18 cellular contexts compared by ENCODE assay signal in genomic region chr12:65871865-65872645, GRCh38. TPM values are rescaled to one million over a fixed set of nuclear protein-coding genes. Genes with fewer than 3 reads are reported as not detected.
"Had no signal": no experiment of that assay in that cellular context is flagged by ENCODE, and none has a peak within 500 bp of the region (broad histone marks: within the 10 kb centered on the region; RNA-seq: fewer than 3 reads in every experiment).

No MANE protein-coding gene starts in this region.

- DNase-seq: activated CD4-positive, alpha-beta memory T cell treated with anti-CD3 and anti-CD28 coated beads for 36 hours; activated effector memory CD4-positive, alpha-beta T cell treated with anti-CD3 and anti-CD28 coated beads, Interleukin-2, amount 50 U/mL, for 16 hours; activated T-cell treated with anti-CD3 and anti-CD28 coated beads, Interleukin-2, amount 50 U/mL, for 4 hours; amygdala; brain microvascular endothelial cell; cerebellar nuclear complex; effector memory CD4-positive, alpha-beta T cell; heart left ventricle; immature natural killer cell; ovary; stimulated activated CD4-positive, alpha-beta T cell treated with anti-CD3 and anti-CD28 coated beads, Interleukin-12 subunit alpha, Interleukin-12 subunit beta, amount 100 ng/mL, for 4 hours; stimulated activated CD4-positive, alpha-beta T cell treated with anti-CD3 and anti-CD28 coated beads, Interleukin-2, amount 100 ng/mL, for 24 hours; T1000; uterus had no signal

- H3K4me3 ChIP-seq: heart left ventricle, ovary, uterus had no signal

- H3K36me3 ChIP-seq: heart left ventricle, ovary, uterus had no signal

- H3K4me3 Mint-ChIP-seq: activated CD4-positive, alpha-beta memory T cell treated with anti-CD3 and anti-CD28 coated beads for 36 hours; activated naive CD8-positive, alpha-beta T cell; activated T-cell treated with anti-CD3 and anti-CD28 coated beads, Interleukin-2, amount 50 U/mL, for 4 hours; dendritic cell treated with granulocyte-macrophage colony-stimulating factor and Interleukin-4, amounts not matched to agents 40 ng/mL and 50 ng/mL, for 4 days; immature natural killer cell; neural crest cell had no signal

- H3K4me1 Mint-ChIP-seq: immature natural killer cell had no signal

- H3K9me3 ChIP-seq: heart left ventricle, ovary, uterus had no signal

- H3K9me3 Mint-ChIP-seq: activated CD4-positive, alpha-beta memory T cell treated with anti-CD3 and anti-CD28 coated beads for 36 hours; activated T-cell treated with anti-CD3 and anti-CD28 coated beads, Interleukin-2, amount 50 U/mL, for 4 hours; dendritic cell treated with granulocyte-macrophage colony-stimulating factor and Interleukin-4, amounts not matched to agents 40 ng/mL and 50 ng/mL, for 4 days; immature natural killer cell; neural crest cell had no signal

- H3K27me3 Mint-ChIP-seq: dendritic cell treated with granulocyte-macrophage colony-stimulating factor and Interleukin-4, amounts not matched to agents 40 ng/mL and 50 ng/mL, for 4 days had no signal

- H3K36me3 Mint-ChIP-seq: activated CD4-positive, alpha-beta memory T cell treated with anti-CD3 and anti-CD28 coated beads for 36 hours; activated naive CD8-positive, alpha-beta T cell; immature natural killer cell had no signal

- H3K27me3 ChIP-seq: brain microvascular endothelial cell, heart left ventricle, ovary, uterus had no signal

- H3K27ac ChIP-seq: brain microvascular endothelial cell, heart left ventricle, ovary, uterus had no signal

- H3K4me1 ChIP-seq: uterus had no signal

- H3K27ac Mint-ChIP-seq: activated CD4-positive, alpha-beta memory T cell treated with anti-CD3 and anti-CD28 coated beads for 36 hours; activated naive CD8-positive, alpha-beta T cell; dendritic cell treated with granulocyte-macrophage colony-stimulating factor and Interleukin-4, amounts not matched to agents 40 ng/mL and 50 ng/mL, for 4 days; immature natural killer cell had no signal

- ATAC-seq: activated T-cell treated with anti-CD3 and anti-CD28 coated beads, Interleukin-2, amount 50 U/mL, for 4 hours; heart left ventricle had no signal

RNA-seq across cellular contexts. Expression of gene HMGA2, which starts 47.8 kb away (rescaled TPM):
- total RNA-seq: activated CD4-positive, alpha-beta memory T cell treated with anti-CD3 and anti-CD28 coated beads for 36 hours; mesenteric fat pad had no signal
